ENCODE assay signal across 1 cellular context in genomic region chr19:17346109-17346671, GRCh38.
TF ChIP-seq lines count a peak whose summit lies in the region.

No MANE protein-coding gene starts in this region.

TF ChIP-seq in IMR-90, 13 proteins besides CTCF, POLR2A, EP300 and RAD21:
- TF ChIP-seq RFX5 (IDR thresholded peaks at IDR 0.05; ENCODE audit: low read depth, low read length) (no peak), NFE2L2 (IDR thresholded peaks at IDR 0.05; ENCODE audit: low read depth, low read length) (no peak), MXI1 (IDR thresholded peaks at IDR 0.05; ENCODE audit: borderline replicate concordance, low read depth, low read length) (no peak), MAZ (IDR thresholded peaks at IDR 0.05; ENCODE audit: borderline replicate concordance, low read depth, low read length) (peak; percentile 76; the same call in 1 of the 2 replicates), SMC3 (IDR thresholded peaks at IDR 0.05; ENCODE audit: low read depth, low read length) (peak; percentile 80)
